Comparison of ENCODE assay signal across 9 cellular contexts in the genomic region with DNA sequence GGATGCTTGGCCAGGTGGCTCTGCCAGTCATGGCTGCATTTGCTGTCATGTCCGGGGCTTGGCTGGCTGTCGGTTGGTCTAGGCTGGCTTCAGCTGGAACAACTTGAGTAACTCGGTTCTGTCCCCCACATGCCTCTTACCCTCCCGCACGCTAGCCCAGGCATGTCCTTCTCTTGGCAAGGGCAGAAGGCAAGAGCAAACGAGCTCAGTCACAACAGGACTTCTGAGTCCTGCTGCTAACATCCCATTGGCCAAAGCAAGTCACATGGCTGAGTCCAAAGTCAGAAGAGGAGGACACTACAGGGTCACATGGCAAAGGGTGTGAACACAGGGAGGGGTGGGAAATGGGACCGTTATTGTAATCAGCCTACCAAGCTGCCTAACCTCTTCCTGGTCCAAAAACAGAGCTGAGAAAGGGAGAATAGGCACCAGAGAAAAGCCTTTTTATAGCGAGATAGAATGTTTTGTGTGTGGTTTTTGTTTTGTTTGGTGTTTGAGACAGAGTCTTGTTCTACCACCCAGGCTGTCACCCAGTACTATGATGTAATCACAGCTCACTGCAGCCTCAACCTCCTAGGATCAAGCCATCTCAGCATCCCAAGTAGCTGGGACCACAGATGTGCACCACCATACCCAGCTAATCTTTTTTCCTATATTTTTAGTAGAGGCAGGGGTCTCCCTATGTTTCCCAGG.
DNase-seq lines count a peak whose midpoint lies in the region; ATAC-seq and TF ChIP-seq lines count a peak whose summit lies in the region.
"Had no signal": no experiment of that assay in that cellular context is flagged by ENCODE, and none has a peak within 500 bp of the region (broad histone marks: within the 10 kb centered on the region; RNA-seq: fewer than 3 reads in every experiment).

No MANE protein-coding gene starts in this region.

- TF ChIP-seq POLR2A in erythroblast (IDR thresholded peaks at IDR 0.05; ENCODE audit: low read length), result peak; percentile 8
- TF ChIP-seq POLR2A in gastroesophageal sphincter (IDR thresholded peaks at IDR 0.05), result no peak

- DNase-seq in DMS79 (lab: John Stamatoyannopoulos, UW) (peak; percentile 62), NCI-H1105 treated with DMSO at 0.1 percent for 48 hours (lab: John Stamatoyannopoulos, UW) (peak; percentile 52), erythroblast (lab: John Stamatoyannopoulos, UW) (peak; percentile 83), nucleus accumbens (lab: John Stamatoyannopoulos, UW) (peak in 37 of 56 donors; percentile 3 to 83 (median 27)), Kasumi-1 (lab: John Stamatoyannopoulos, UW) (no peak), NCI-H2227 (lab: John Stamatoyannopoulos, UW; ENCODE audit: unreplicated experiment) (no peak)
- DNase-seq: activated effector memory CD4-positive, alpha-beta T cell treated with Interleukin-2 at 50 U/mL for 16 hours had no signal

- H3K4me3 ChIP-seq in gastroesophageal sphincter, result no peak overlapping the region

- H3K27ac ChIP-seq in gastroesophageal sphincter, result peak overlapping the region in 2 of 4 donors; percentile 31 to 80

- TF ChIP-seq EP300 in gastroesophageal sphincter (IDR thresholded peaks at IDR 0.05), result no peak

- H3K36me3 ChIP-seq in gastroesophageal sphincter, result no peaks in the 10 kb centered on the region

- ATAC-seq in gastroesophageal sphincter (no peak), GM21447 (IDR thresholded peaks at IDR 0.05; ENCODE audit: unreplicated experiment) (no peak)

- 27% methylated on average over 3 of the region's 8 CpGs; no CpG with 5 or more reads in 1 of the 2 donors for WGBS in gastroesophageal sphincter (ENCODE audit: low coverage in 1 of 2), 2 donors

- no peak for TF ChIP-seq CTCF in gastroesophageal sphincter (IDR thresholded peaks at IDR 0.05)

- H3K9me3 ChIP-seq in gastroesophageal sphincter, result no peaks in the 10 kb centered on the region

- peaks cover 9% of the 10 kb centered on the region for H3K27me3 ChIP-seq in gastroesophageal sphincter

- peaks cover 0 to 26% (median 0%) of the 10 kb centered on the region in 3 donors for H3K4me1 ChIP-seq in gastroesophageal sphincter

Comparison
In these comparisons a context has a peak if more than half of its experiments do, and no peak if none do; other contexts are left out.
1. DNase-seq: peak in DMS79 (single experiment), NCI-H1105 treated with DMSO at 0.1 percent for 48 hours (single experiment), erythroblast (2 of 2) and nucleus accumbens (37 of 56); none in Kasumi-1 (0 of 2) and NCI-H2227 (single experiment).